Comparison of ENCODE assay signal across 8 cellular contexts in the genomic region with DNA sequence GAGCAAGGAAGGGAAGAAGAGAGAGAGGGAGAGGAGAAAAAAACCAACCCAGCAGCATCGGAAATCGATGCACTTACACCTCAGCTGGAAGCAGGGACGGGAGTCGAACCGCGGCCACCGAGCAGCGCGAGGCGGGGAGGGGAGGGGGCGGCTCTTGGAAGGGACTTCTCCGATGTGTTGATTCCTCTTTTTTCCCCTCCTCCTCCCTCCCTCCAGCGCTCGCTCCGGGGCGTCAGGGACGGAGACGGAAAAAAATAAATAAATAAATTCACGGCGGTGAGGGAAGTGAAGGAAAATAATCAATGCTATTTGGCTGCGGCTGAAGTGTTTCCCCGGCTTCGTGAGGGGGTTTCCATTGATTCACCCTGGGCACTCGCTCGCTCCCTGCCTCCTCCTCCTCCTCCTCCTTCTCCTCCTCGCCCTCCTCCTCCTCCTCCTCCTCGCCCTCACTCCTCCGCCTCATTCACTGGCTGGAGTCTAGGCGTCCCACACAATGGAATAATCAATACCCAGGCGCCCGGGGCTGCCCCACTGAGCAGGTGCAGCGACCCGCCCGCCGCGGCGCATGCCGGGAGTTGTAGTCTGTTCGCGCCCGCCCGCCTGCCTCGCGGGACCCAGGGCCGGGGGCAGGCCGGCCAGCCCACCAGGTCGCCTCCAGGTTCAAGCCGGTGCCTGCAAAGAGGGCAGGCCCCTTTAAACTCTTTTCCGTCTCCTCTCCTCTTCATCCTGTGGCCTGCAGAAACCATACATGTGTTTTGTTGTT. TPM values are rescaled to one million over a fixed set of nuclear protein-coding genes. Genes with fewer than 3 reads are reported as not detected.
A peak's percentile ranks its signal among the peaks of the same experiment; 100 is the strongest.
DNase-seq lines count a peak whose midpoint lies in the region; ATAC-seq and TF ChIP-seq lines count a peak whose summit lies in the region.

TSS of gene ZFHX2 (minus strand) at position 500 of the 763 bp plus-strand sequence. CDS start 16,440 bp downstream, outside the sequence.

- H3K4me3 ChIP-seq in GM12864 (ENCODE audit: low read depth, low read length) (peak within 1 kb of the TSS; percentile 81), iPS DF 6.9 (ENCODE audit: low read length) (peak within 1 kb of the TSS; percentile 51)

- no peaks in the 10 kb centered on the region for H3K36me3 ChIP-seq in iPS DF 6.9 (ENCODE audit: control insufficient read depth, insufficient read depth, low read length)

- H3K9me3 Mint-ChIP-seq in T-helper 2 cell treated with Interferon-gamma antibody and Interleukin-4, amounts not matched to agents 5 μg/mL and 100 μg/mL, for 36 hours: no peaks in the 10 kb centered on the region

- peaks cover 14% of the 10 kb centered on the region for H3K4me1 ChIP-seq in iPS DF 6.9 (ENCODE audit: control insufficient read depth, insufficient read depth, low read length)

- no peak within 1 kb of the TSS for H3K4me3 Mint-ChIP-seq in T-helper 2 cell treated with Interferon-gamma antibody and Interleukin-4, amounts not matched to agents 5 μg/mL and 100 μg/mL, for 36 hours

- H3K4me1 Mint-ChIP-seq in T-helper 2 cell treated with Interferon-gamma antibody and Interleukin-4, amounts not matched to agents 5 μg/mL and 100 μg/mL, for 36 hours (ENCODE audit: low read depth): peaks cover 10% of the 10 kb centered on the region

- intact Hi-C loops in sciatic nerve (cut with DNase I): no loop called here

- H3K9me3 ChIP-seq in iPS DF 6.9 (ENCODE audit: control insufficient read depth, insufficient read depth, low read length): no peaks in the 10 kb centered on the region

- H3K36me3 Mint-ChIP-seq in T-helper 2 cell treated with Interferon-gamma antibody and Interleukin-4, amounts not matched to agents 5 μg/mL and 100 μg/mL, for 36 hours (ENCODE audit: low read depth): no peaks in the 10 kb centered on the region

- H3K27me3 Mint-ChIP-seq in T-helper 2 cell treated with Interferon-gamma antibody and Interleukin-4, amounts not matched to agents 5 μg/mL and 100 μg/mL, for 36 hours (ENCODE audit: low read depth): no peaks in the 10 kb centered on the region

- no peak within 1 kb of the TSS for H3K27ac ChIP-seq in iPS DF 6.9 (ENCODE audit: low read length)

- ATAC-seq in HG02870 (IDR thresholded peaks at IDR 0.05; ENCODE audit: unreplicated experiment): peak; percentile 49
- peak; percentile 68 for ATAC-seq in sciatic nerve
- ATAC-seq in GM19452 (IDR thresholded peaks at IDR 0.05; ENCODE audit: unreplicated experiment): no peak

- H3K27ac Mint-ChIP-seq in T-helper 2 cell treated with Interferon-gamma antibody and Interleukin-4, amounts not matched to agents 5 μg/mL and 100 μg/mL, for 36 hours: peak within 1 kb of the TSS; percentile 89

- TF ChIP-seq CTCF in GM12864 (IDR thresholded peaks at IDR 0.05; ENCODE audit: low read depth, low read length, missing control alignments): no peak

- no CpG with 5 or more reads among the region's 49 CpGs for WGBS in iPS DF 6.9 (ENCODE audit: insufficient coverage, insufficient read length)

- DNase-seq in GM12864 (ENCODE audit: low read depth): no peak
- DNase-seq in NCI-H187 (lab: John Stamatoyannopoulos, UW): peak; percentile 80 to 87
- DNase-seq in T-helper 2 cell treated with Interferon-gamma antibody and Interleukin-4, amounts not matched to agents 5 μg/mL and 100 μg/mL, for 36 hours (ENCODE audit: low spot score): peak; percentile 84
- DNase-seq in anterior cingulate cortex (lab: John Stamatoyannopoulos, UW): peak; percentile 36 to 91 (median 82)
- DNase-seq in iPS DF 6.9 (ENCODE audit: low read depth, low spot score): peak; percentile 66
- DNase-seq in sciatic nerve (ENCODE audit: low spot score): peak; percentile 82

- no peaks in the 10 kb centered on the region for H3K27me3 ChIP-seq in iPS DF 6.9 (ENCODE audit: control insufficient read depth, insufficient read depth, low read length)

RNA-seq across cellular contexts. Expression of gene ZFHX2, which starts in this region (rescaled TPM):
- total RNA-seq in sciatic nerve: 7.4 TPM
